2 cellular contexts compared by ENCODE assay signal in the genomic region with DNA sequence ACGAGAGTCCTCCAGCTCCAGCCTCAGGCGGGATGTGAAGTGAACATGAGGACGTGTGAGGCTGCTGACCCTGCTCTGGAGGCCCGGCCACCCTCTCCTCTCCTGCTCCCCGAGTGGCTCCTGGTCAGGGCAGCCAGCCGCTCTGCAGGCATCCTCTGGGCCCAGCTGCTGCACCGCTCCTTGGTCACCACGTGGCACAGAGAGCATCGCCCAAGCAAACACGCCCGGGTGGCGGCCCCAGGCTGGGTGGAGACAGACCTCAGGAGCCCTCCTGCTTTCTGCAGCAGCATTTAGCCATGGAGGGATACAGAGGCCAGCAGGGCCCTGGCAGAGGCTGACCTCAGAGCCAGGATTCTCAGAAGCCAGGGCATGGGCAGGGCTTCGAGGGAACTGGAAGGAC.
TF ChIP-seq lines count a peak whose summit lies in the region.

No MANE protein-coding gene starts in this region.

TF ChIP-seq in IMR-90, 13 proteins besides CTCF, POLR2A, EP300 and RAD21 (continued from another document):
- TF ChIP-seq, protein P1, sequence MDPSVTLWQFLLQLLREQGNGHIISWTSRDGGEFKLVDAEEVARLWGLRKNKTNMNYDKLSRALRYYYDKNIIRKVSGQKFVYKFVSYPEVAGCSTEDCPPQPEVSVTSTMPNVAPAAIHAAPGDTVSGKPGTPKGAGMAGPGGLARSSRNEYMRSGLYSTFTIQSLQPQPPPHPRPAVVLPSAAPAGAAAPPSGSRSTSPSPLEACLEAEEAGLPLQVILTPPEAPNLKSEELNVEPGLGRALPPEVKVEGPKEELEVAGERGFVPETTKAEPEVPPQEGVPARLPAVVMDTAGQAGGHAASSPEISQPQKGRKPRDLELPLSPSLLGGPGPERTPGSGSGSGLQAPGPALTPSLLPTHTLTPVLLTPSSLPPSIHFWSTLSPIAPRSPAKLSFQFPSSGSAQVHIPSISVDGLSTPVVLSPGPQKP (IDR thresholded peaks at IDR 0.05; ENCODE audit: borderline replicate concordance, low read depth, low read length) = no peak
- TF ChIP-seq, protein P2, sequence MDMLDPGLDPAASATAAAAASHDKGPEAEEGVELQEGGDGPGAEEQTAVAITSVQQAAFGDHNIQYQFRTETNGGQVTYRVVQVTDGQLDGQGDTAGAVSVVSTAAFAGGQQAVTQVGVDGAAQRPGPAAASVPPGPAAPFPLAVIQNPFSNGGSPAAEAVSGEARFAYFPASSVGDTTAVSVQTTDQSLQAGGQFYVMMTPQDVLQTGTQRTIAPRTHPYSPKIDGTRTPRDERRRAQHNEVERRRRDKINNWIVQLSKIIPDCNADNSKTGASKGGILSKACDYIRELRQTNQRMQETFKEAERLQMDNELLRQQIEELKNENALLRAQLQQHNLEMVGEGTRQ (IDR thresholded peaks at IDR 0.05; ENCODE audit: low read depth, low read length) = no peak
- TF ChIP-seq MAZ (IDR thresholded peaks at IDR 0.05; ENCODE audit: borderline replicate concordance, low read depth, low read length) (no peak), SMC3 (IDR thresholded peaks at IDR 0.05; ENCODE audit: low read depth, low read length) (no peak), MAFK (IDR thresholded peaks at IDR 0.05; ENCODE audit: low read depth, low read length) (no peak), MXI1 (IDR thresholded peaks at IDR 0.05; ENCODE audit: borderline replicate concordance, low read depth, low read length) (no peak), BHLHE40 (IDR thresholded peaks at IDR 0.05; ENCODE audit: low read depth, low read length) (no peak), RFX5 (IDR thresholded peaks at IDR 0.05; ENCODE audit: low read depth, low read length) (no peak), RCOR1 (IDR thresholded peaks at IDR 0.05; ENCODE audit: insufficient replicate concordance, low read length) (no peak), FOS (IDR thresholded peaks at IDR 0.05; ENCODE audit: low read depth, low read length) (no peak), NFE2L2 (IDR thresholded peaks at IDR 0.05; ENCODE audit: low read depth, low read length) (no peak), CHD1 (IDR thresholded peaks at IDR 0.05; ENCODE audit: low read depth, low read length) (no peak)

TF ChIP-seq in WTC11, 78 proteins besides CTCF, POLR2A, EP300 and RAD21 (continued from another document):
- TF ChIP-seq, protein P3, sequence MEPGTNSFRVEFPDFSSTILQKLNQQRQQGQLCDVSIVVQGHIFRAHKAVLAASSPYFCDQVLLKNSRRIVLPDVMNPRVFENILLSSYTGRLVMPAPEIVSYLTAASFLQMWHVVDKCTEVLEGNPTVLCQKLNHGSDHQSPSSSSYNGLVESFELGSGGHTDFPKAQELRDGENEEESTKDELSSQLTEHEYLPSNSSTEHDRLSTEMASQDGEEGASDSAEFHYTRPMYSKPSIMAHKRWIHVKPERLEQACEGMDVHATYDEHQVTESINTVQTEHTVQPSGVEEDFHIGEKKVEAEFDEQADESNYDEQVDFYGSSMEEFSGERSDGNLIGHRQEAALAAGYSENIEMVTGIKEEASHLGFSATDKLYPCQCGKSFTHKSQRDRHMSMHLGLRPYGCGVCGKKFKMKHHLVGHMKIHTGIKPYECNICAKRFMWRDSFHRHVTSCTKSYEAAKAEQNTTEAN (CRISPR knock-in tag; IDR thresholded peaks at IDR 0.05) = no peak
- TF ChIP-seq ZBTB21 (CRISPR knock-in tag; IDR thresholded peaks at IDR 0.05; ENCODE audit: borderline replicate concordance) (no peak), CBFB (CRISPR knock-in tag; IDR thresholded peaks at IDR 0.05; ENCODE audit: low read depth) (no peak), ZNF121 (CRISPR knock-in tag; IDR thresholded peaks at IDR 0.05) (no peak), PRRX2 (CRISPR knock-in tag; IDR thresholded peaks at IDR 0.05) (no peak), ZNF317 (CRISPR knock-in tag; IDR thresholded peaks at IDR 0.05; ENCODE audit: borderline replicate concordance, low read depth) (no peak), IRF2 (CRISPR knock-in tag; IDR thresholded peaks at IDR 0.05; ENCODE audit: borderline replicate concordance, low read depth) (no peak), TEAD4 (CRISPR knock-in tag; IDR thresholded peaks at IDR 0.05) (no peak), MLX (CRISPR knock-in tag; IDR thresholded peaks at IDR 0.05) (no peak), JAZF1 (CRISPR knock-in tag; IDR thresholded peaks at IDR 0.05) (no peak)
